In genomic region chr9:131112374-131113159, GRCh38 we compare ENCODE assay signal across 16 cellular contexts. TPM values are rescaled to one million over a fixed set of nuclear protein-coding genes. Genes with fewer than 3 reads are reported as not detected.
A peak's percentile ranks its signal among the peaks of the same experiment; 100 is the strongest.
DNase-seq lines count a peak whose midpoint lies in the region; FAIRE-seq and TF ChIP-seq lines count a peak whose summit lies in the region.
"Had no signal": no experiment of that assay in that cellular context is flagged by ENCODE, and none has a peak within 500 bp of the region (broad histone marks: within the 10 kb centered on the region; RNA-seq: fewer than 3 reads in every experiment).

No MANE protein-coding gene starts in this region.

- TF ChIP-seq POLR2A in vagina (IDR thresholded peaks at IDR 0.05): no peak

- no peak overlapping the region for H3K4me3 ChIP-seq in MG63
- no peak overlapping the region for H3K4me3 ChIP-seq in duodenal mucosa (ENCODE audit: low read depth in 1 of 2, low read length in 2 of 2)
- H3K4me3 ChIP-seq in vagina: no peak overlapping the region
- H3K4me3 ChIP-seq: SK-N-MC had no signal

- intact Hi-C loops in vagina (cut with DNase I): no loop called here

- peaks cover 5% of the 10 kb centered on the region; the same call in 1 of the 2 replicates for H3K36me3 ChIP-seq in MG63
- H3K36me3 ChIP-seq in duodenal mucosa (ENCODE audit: control insufficient read depth in 1 of 2, insufficient read depth in 2 of 2, low read length in 2 of 2): no peaks in the 10 kb centered on the region
- no peaks in the 10 kb centered on the region for H3K36me3 ChIP-seq in vagina
- H3K36me3 ChIP-seq: neutrophil had no signal

- no peak for FAIRE-seq in urothelium cell line (lab: Jason Lieb, UNC)

- H3K4me1 ChIP-seq in duodenal mucosa (ENCODE audit: control insufficient read depth in 1 of 2, insufficient read depth in 2 of 2, low read length in 2 of 2) (no peaks in the 10 kb centered on the region), vagina (no peaks in the 10 kb centered on the region)

- no peaks in the 10 kb centered on the region for H3K27me3 ChIP-seq in MG63
- H3K27me3 ChIP-seq in duodenal mucosa (ENCODE audit: control insufficient read depth in 1 of 2, insufficient read depth in 2 of 2, low read length in 2 of 2): no peaks in the 10 kb centered on the region
- H3K27me3 ChIP-seq in vagina: no peaks in the 10 kb centered on the region
- H3K27me3 ChIP-seq: neutrophil had no signal

- H3K9me3 ChIP-seq in MG63 (no peaks in the 10 kb centered on the region), duodenal mucosa (ENCODE audit: control insufficient read depth in 1 of 2, low read length in 2 of 2) (no peaks in the 10 kb centered on the region), vagina (no peaks in the 10 kb centered on the region)
- H3K9me3 ChIP-seq: neutrophil had no signal

- DNase-seq in MG63 (peak; percentile 33), medulla oblongata (ENCODE audit: extremely low spot score) (peak; percentile 36), urothelium cell line (ENCODE audit: low spot score) (peak; percentile 62), RKO (ENCODE audit: low spot score) (no peak), GF-D8 (lab: John Stamatoyannopoulos, UW) (no peak), vagina (ENCODE audit: extremely low spot score in 2 of 2) (no peak)
- DNase-seq: activated CD8-positive, alpha-beta T cell treated with anti-CD3 and anti-CD28 coated beads, Interleukin-2, amount 10 ng/mL, durations not matched to agents 7 days and 5 days; amniotic stem cell; DMS79 treated with DMSO at 0.1 percent for 48 hours; HFFc6; NCI-H1436; NCI-H510A had no signal

- H3K9ac ChIP-seq in duodenal mucosa (ENCODE audit: low read depth in 1 of 2, low read length in 2 of 2): no peak overlapping the region

- H3K27ac ChIP-seq in duodenal mucosa (ENCODE audit: low read depth, low read length) (peak overlapping the region; percentile 25), vagina (no peak overlapping the region)
- H3K27ac ChIP-seq: C4-2B, neutrophil, SK-N-MC had no signal

- no peak for TF ChIP-seq CTCF in vagina (IDR thresholded peaks at IDR 0.05)

RNA-seq across cellular contexts. Expression of gene NUP214, which starts 12.8 kb away (rescaled TPM):
- total RNA-seq in MG63 (2014; rRNA removed; shearing (Covaris generic); ENCODE audit: low replicate concordance): 4.1 and 5.2 TPM in 2 replicates
- total RNA-seq in vagina: 70.2 TPM

RNA-seq across cellular contexts. Expression of gene AIF1L, which starts 16.2 kb away (rescaled TPM):
- 24.1 and 25.7 TPM in 2 replicates for total RNA-seq in MG63 (2014; rRNA removed; shearing (Covaris generic); ENCODE audit: low replicate concordance)
- 16.2 TPM for total RNA-seq in vagina

Comparison
In these comparisons a context has a peak if more than half of its experiments do, and no peak if none do; other contexts are left out.
1. DNase-seq: peak in MG63 (single experiment), medulla oblongata (single experiment) and urothelium cell line (single experiment); none in RKO (single experiment), GF-D8 (single experiment) and vagina (0 of 2).
2. RNA of gene NUP214, which starts 12.8 kb away (total RNA-seq): 70.2 TPM in vagina (single experiment); 4.1 to 5.2 TPM in MG63; every median in the first group is over 10 times any median in the second.